8 cellular contexts compared by ENCODE assay signal in the genomic region with DNA sequence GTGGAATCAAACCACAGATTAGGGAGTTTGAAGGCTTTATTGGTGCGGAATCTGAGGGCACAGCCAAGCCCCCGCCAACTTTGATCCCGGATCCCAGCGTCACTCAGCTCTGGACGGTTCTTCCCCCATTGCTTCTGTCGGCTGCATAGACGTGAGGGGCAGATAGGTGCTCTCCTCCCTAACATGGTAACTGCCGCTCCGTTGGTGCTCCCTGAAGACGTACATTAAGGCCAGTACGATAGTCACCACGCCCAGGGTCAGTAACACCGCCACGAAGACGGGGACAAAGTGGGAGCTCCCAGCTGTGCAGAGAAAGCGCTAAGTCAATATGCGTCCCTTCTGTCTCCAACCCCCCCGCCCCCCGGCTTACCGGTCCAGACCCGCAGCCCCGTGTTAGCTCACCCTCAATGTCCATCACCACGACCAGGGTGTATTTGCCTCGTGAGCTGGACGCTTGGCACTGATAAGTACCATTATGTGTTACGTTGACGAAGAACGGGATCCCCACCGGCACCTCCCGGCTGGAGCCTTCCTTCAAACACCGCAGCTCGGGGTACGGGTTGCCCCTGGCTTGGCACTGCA. TPM values are rescaled to one million over a fixed set of nuclear protein-coding genes. Genes with fewer than 3 reads are reported as not detected.
DNase-seq lines count a peak whose midpoint lies in the region; ATAC-seq and TF ChIP-seq lines count a peak whose summit lies in the region.

No MANE protein-coding gene starts in this region.

- H3K9me3 ChIP-seq in mesodermal cell (ENCODE audit: control insufficient read depth, low read length): no peaks in the 10 kb centered on the region

- DNase-seq in Caki2 (ENCODE audit: low read depth) (peak; percentile 9), HL-60 (ENCODE audit: low read depth in 1 of 2, low spot score in 1 of 2) (no peak), brain microvascular endothelial cell (no peak), NCI-H774 (lab: John Stamatoyannopoulos, UW) (no peak)
- no peak for DNase-seq in activated CD8-positive, alpha-beta memory T cell treated with anti-CD3 and anti-CD28 coated beads, Interleukin-2, amount 50 U/mL, for 4 hours

- H3K27ac ChIP-seq in HL-60 (replicated peaks): peak overlapping the region; percentile 97
- no peak overlapping the region for H3K27ac ChIP-seq in brain microvascular endothelial cell
- no peak overlapping the region for H3K27ac ChIP-seq in mesodermal cell (ENCODE audit: low read depth, low read length, severe bottlenecking)

- ATAC-seq in GM18511 (IDR thresholded peaks at IDR 0.05; ENCODE audit: unreplicated experiment): no peak
- no peak for ATAC-seq in HG03439 (IDR thresholded peaks at IDR 0.05; ENCODE audit: unreplicated experiment)

- in situ Hi-C loops in Caki2 (cut with HindIII; ENCODE audit: low pct_unique_long_range_greater_than_20kb, low sequenced_read_pairs): no loop called here
- in situ Hi-C loops in brain microvascular endothelial cell (cut with HindIII; ENCODE audit: low pct_ligation_motif_present, low sequenced_read_pairs): no loop called here

- 3 to 4% methylated on average over 26 to 31 of the region's 33 CpGs for WGBS in mesodermal cell (ENCODE audit: insufficient coverage in 2 of 2), 2 experiments

- TF ChIP-seq CTCF in HL-60 (IDR thresholded peaks at IDR 0.05; ENCODE audit: insufficient read depth, low read length) (no peak), brain microvascular endothelial cell (IDR thresholded peaks at IDR 0.05; ENCODE audit: low read depth, low read length, missing control alignments) (no peak)

- H3K27me3 ChIP-seq in HL-60 (ENCODE audit: insufficient read depth, poor library complexity, severe bottlenecking) (no peaks in the 10 kb centered on the region), brain microvascular endothelial cell (replicated peaks) (no peaks in the 10 kb centered on the region)

- H3K4me3 ChIP-seq in HL-60 (replicated peaks; ENCODE audit: insufficient read depth, low read length) (peak overlapping the region; percentile 94), brain microvascular endothelial cell (ENCODE audit: low read depth, low read length) (peak overlapping the region; percentile 88), mesodermal cell (ENCODE audit: extremely low read depth, insufficient read depth, low read length, poor library complexity, severe bottlenecking) (peak overlapping the region; percentile 81)

- H3K4me1 ChIP-seq in mesodermal cell (ENCODE audit: control insufficient read depth, insufficient read depth, low read length, poor library complexity, severe bottlenecking): peaks cover 4% of the 10 kb centered on the region

- peaks cover 12% of the 10 kb centered on the region for H3K36me3 ChIP-seq in brain microvascular endothelial cell (replicated peaks)
- H3K36me3 ChIP-seq in mesodermal cell (ENCODE audit: control insufficient read depth, insufficient read depth, low read length): peaks cover 25% of the 10 kb centered on the region

RNA-seq across cellular contexts. Expression of a gene that starts 0.5 kb away (rescaled TPM):
- total RNA-seq in Caki2 (2014; rRNA removed; shearing (Covaris generic); ENCODE audit: low replicate concordance): 9.2 and 10.6 TPM in 2 replicates
- 25.5 TPM for polyA plus RNA-seq in mesodermal cell (2013, experiment 1 of 2)
- polyA plus RNA-seq in mesodermal cell (2013, experiment 2 of 2): 21.7 TPM

RNA-seq across cellular contexts. Expression of a gene that starts 5.6 kb away (rescaled TPM):
- 10.1 and 12.2 TPM in 2 replicates for total RNA-seq in Caki2 (2014; rRNA removed; shearing (Covaris generic); ENCODE audit: low replicate concordance)
- 11.5 TPM for polyA plus RNA-seq in mesodermal cell (2013, experiment 1 of 2)
- 10.3 TPM for polyA plus RNA-seq in mesodermal cell (2013, experiment 2 of 2)

RNA-seq across cellular contexts. Expression of a gene that starts 18.0 kb away (rescaled TPM):
- 12.9 and 27.9 TPM in 2 replicates for total RNA-seq in Caki2 (2014; rRNA removed; shearing (Covaris generic); ENCODE audit: low replicate concordance)
- polyA plus RNA-seq in mesodermal cell (2013, experiment 1 of 2): 14.1 TPM
- 13.8 TPM for polyA plus RNA-seq in mesodermal cell (2013, experiment 2 of 2)

RNA-seq across cellular contexts. Expression of a gene that starts 24.2 kb away (rescaled TPM):
- not detected in 2 replicates for total RNA-seq in Caki2 (2014; rRNA removed; shearing (Covaris generic); ENCODE audit: low replicate concordance)
- 5.6 TPM for polyA plus RNA-seq in mesodermal cell (2013, experiment 1 of 2)
- polyA plus RNA-seq in mesodermal cell (2013, experiment 2 of 2): 1.7 TPM

RNA-seq across cellular contexts. Expression of a gene that starts 44.1 kb away (rescaled TPM):
- total RNA-seq in Caki2 (2014; rRNA removed; shearing (Covaris generic); ENCODE audit: low replicate concordance): 0.20 and 0.23 TPM in 2 replicates
- polyA plus RNA-seq in mesodermal cell (2013, experiment 1 of 2): 2.5 TPM
- 0.86 TPM for polyA plus RNA-seq in mesodermal cell (2013, experiment 2 of 2)
